1 cellular context compared by ENCODE assay signal in genomic region chr16:9047689-9048301, GRCh38.
TF ChIP-seq lines count a peak whose summit lies in the region.

No MANE protein-coding gene starts in this region.

TF ChIP-seq in HCT116, 20 proteins besides CTCF, POLR2A, EP300 and RAD21 (continued from another document):
- TF ChIP-seq ZFX (IDR thresholded peaks at IDR 0.05) (no peak), ATF3 (IDR thresholded peaks at IDR 0.05) (no peak; the same call in 1 of the 2 replicates), CBX3 (IDR thresholded peaks at IDR 0.05; ENCODE audit: low read depth) (peak; percentile 97; the same call in 1 of the 2 replicates), EZH2 (IDR thresholded peaks at IDR 0.05) (no peak), EZH2phosphoT487 (IDR thresholded peaks at IDR 0.05; ENCODE audit: borderline replicate concordance) (no peak), YY1 (IDR thresholded peaks at IDR 0.05; ENCODE audit: extremely low read depth, insufficient replicate concordance, low read depth, low read length) (no peak), TCF7L2 (IDR thresholded peaks at IDR 0.05; ENCODE audit: borderline replicate concordance, extremely low read depth, insufficient read depth, insufficient read length) (peak; percentile 93), ZBTB33 (IDR thresholded peaks at IDR 0.05; ENCODE audit: extremely low read depth, insufficient replicate concordance, low read length) (no peak)
